8 cellular contexts compared by ENCODE assay signal in the genomic region with DNA sequence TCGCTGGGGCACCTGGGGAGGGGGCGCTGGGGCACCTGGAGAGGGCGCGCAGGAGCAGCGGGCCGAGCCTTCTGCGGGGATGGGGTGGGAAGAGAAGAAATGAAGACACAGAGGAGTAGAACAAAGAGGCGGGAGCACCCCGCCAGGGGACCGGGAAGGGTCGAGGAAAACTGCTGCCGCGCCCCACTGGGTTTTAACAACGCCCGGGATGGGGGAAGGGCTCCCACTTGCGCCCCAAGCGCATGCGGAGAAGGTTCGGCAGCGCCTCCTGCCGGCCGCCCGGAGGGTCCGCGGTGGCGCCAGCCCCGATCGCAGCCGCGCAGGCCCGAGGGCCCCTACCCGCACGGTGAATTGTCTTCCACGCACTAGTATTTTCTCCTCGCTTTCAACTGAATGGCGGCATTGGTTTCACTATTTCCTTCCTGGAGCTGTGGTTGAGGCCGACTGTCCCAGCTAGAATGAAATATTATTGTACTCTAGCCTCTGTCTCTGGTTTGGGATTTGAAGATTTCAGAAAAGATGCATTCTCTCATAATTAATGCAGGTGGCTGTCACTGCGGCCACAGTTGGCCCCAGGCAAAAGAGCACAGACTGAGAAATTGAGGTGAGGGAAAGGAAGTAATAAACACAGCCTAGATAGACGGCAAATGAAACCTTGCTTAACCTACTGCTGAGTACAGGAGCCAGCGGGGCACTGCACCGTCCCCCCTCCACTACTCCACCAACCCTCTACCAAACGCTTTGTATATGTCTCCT.
A peak's percentile ranks its signal among the peaks of the same experiment; 100 is the strongest.
DNase-seq lines count a peak whose midpoint lies in the region; ATAC-seq lines count a peak whose summit lies in the region.

No MANE protein-coding gene starts in this region.

- peak overlapping the region; percentile 77 for H3K27ac ChIP-seq in cingulate gyrus (ENCODE audit: low read depth, low read length)

- peak; percentile 83 for ATAC-seq in GM21528 (IDR thresholded peaks at IDR 0.05; ENCODE audit: low FRiP score, unreplicated experiment)

- in situ Hi-C loops in KBM-7 (cut with MboI; ENCODE audit: low pct_unique_long_range_greater_than_20kb, low sequenced_read_pairs): loop anchor here (10.0 kb wide), 1 partner anchor 326 kb away; no protein-coding TSS in a partner anchor

- DNase-seq in DMS153 treated with DMSO at 0.1 percent for 48 hours (lab: John Stamatoyannopoulos, UW; ENCODE audit: unreplicated experiment) (peak; percentile 28), KBM-7 (peak; percentile 84), left kidney (ENCODE audit: low read depth, low spot score) (peak; percentile 95), GOT3 (lab: John Stamatoyannopoulos, UW) (no peak)
- peak; percentile 80 for DNase-seq in activated CD4-positive, alpha-beta T cell treated with anti-CD3 and anti-CD28 coated beads for 4 hours
- DNase-seq in stimulated activated CD4-positive, alpha-beta T cell treated with anti-CD3 and anti-CD28 coated beads, Interleukin-1b, Interleukin-23, amount 100 ng/mL, for 48 hours: peak; percentile 81
